In genomic region chr15:66730168-66731014, GRCh38 we compare ENCODE assay signal across 12 cellular contexts. TPM values are rescaled to one million over a fixed set of nuclear protein-coding genes. Genes with fewer than 3 reads are reported as not detected.
DNase-seq lines count a peak whose midpoint lies in the region; ATAC-seq and TF ChIP-seq lines count a peak whose summit lies in the region.
"Had no signal": no experiment of that assay in that cellular context is flagged by ENCODE, and none has a peak within 500 bp of the region (broad histone marks: within the 10 kb centered on the region; RNA-seq: fewer than 3 reads in every experiment).

No MANE protein-coding gene starts in this region.

- TF ChIP-seq EP300 in esophagus muscularis mucosa (IDR thresholded peaks at IDR 0.05), result no peak
- TF ChIP-seq EP300 in sigmoid colon (IDR thresholded peaks at IDR 0.05), result no peak

- H3K9ac ChIP-seq in PC-3 (ENCODE audit: low read length), result no peak overlapping the region

- TF ChIP-seq POLR2A in esophagus muscularis mucosa (IDR thresholded peaks at IDR 0.05; ENCODE audit: low read depth), result no peak
- TF ChIP-seq POLR2A in sigmoid colon (IDR thresholded peaks at IDR 0.05), result no peak

- H3K4me3 ChIP-seq in PC-3 (ENCODE audit: low read length), result no peak overlapping the region
- no peak overlapping the region for H3K4me3 ChIP-seq in esophagus muscularis mucosa
- no peak overlapping the region for H3K4me3 ChIP-seq in sigmoid colon

- WGBS in esophagus muscularis mucosa, result 91% methylated on average over 4 of the region's 4 CpGs
- WGBS in sigmoid colon, 2 donors, result 89% methylated on average over 4 of the region's 4 CpGs

- CTCF ChIA-PET in PC-3 (lab: Charles Lee), result no interaction called here

- H3K9me3 ChIP-seq in PC-3 (ENCODE audit: low read length) (no peaks in the 10 kb centered on the region), esophagus muscularis mucosa (no peaks in the 10 kb centered on the region), sigmoid colon (no peaks in the 10 kb centered on the region)

- no peak overlapping the region for H2AFZ ChIP-seq in PC-3 (ENCODE audit: low read length)

- H3F3A ChIP-seq in PC-3 (ENCODE audit: low read length, unreplicated experiment), result no peaks in the 10 kb centered on the region

- peaks cover 33% of the 10 kb centered on the region for H3K79me2 ChIP-seq in PC-3 (ENCODE audit: low read length)

- peak; percentile 60 for DNase-seq in NK-92 treated with Interleukin-12 subunit alpha and Interleukin-12 subunit beta, amount 100 ng/mL, for 24 hours (lab: John Stamatoyannopoulos, UW)
- DNase-seq in NK-92 (lab: John Stamatoyannopoulos, UW; ENCODE audit: unreplicated experiment), result no peak
- DNase-seq in PC-3, result peak; percentile 49
- DNase-seq in esophagus muscularis mucosa (ENCODE audit: extremely low spot score), result no peak
- DNase-seq in sigmoid colon, result peak; percentile 49
- DNase-seq in activated effector memory CD4-positive, alpha-beta T cell treated with anti-CD3 and anti-CD28 coated beads, Interleukin-2, amount 50 U/mL, for 16 hours, result no peak
- DNase-seq: central memory CD4-positive, alpha-beta T cell; glutamatergic neuron; NCI-H345; SW 1271 had no signal

- H3K36me3 ChIP-seq in PC-3 (ENCODE audit: low read depth, low read length) (no peaks in the 10 kb centered on the region), esophagus muscularis mucosa (peaks cover 0 to 7% (median 0%) of the 10 kb centered on the region in 4 donors), sigmoid colon (no peaks in the 10 kb centered on the region)

- no peaks in the 10 kb centered on the region for H3K9me2 ChIP-seq in PC-3 (replicated peaks; ENCODE audit: low read length)

- BruUV-seq in PC-3 (replicated peaks; lab: Mats Ljungman, UMichigan), result no TSS peak

- no peak overlapping the region for H3K4me2 ChIP-seq in PC-3 (ENCODE audit: low read length)

- H4K20me1 ChIP-seq in PC-3 (ENCODE audit: low read length), result no peaks in the 10 kb centered on the region

- POLR2A ChIA-PET in PC-3 (lab: Charles Lee; ENCODE audit: unreplicated experiment), result no interaction called here

- H3K4me1 ChIP-seq in PC-3 (ENCODE audit: insufficient read depth, low read length) (peaks cover 13% of the 10 kb centered on the region), esophagus muscularis mucosa (peaks cover 35 to 58% (median 45%) of the 10 kb centered on the region in 4 donors), sigmoid colon (peaks cover 0 to 51% (median 40%) of the 10 kb centered on the region in 4 donors)

- TF ChIP-seq CTCF in PC-3 (conservative IDR thresholded peaks at IDR 0.05; ENCODE audit: low read depth, low read length) (no peak), esophagus muscularis mucosa (IDR thresholded peaks at IDR 0.05) (no peak), sigmoid colon (IDR thresholded peaks at IDR 0.05) (no peak)

- ATAC-seq in PC-3 (peak; percentile 62), GM21515 (IDR thresholded peaks at IDR 0.05; ENCODE audit: unreplicated experiment) (no peak), GM18909 (IDR thresholded peaks at IDR 0.05; ENCODE audit: poor library complexity, unreplicated experiment) (no peak)

- intact Hi-C loops in PC-3 (cut with micrococcal nuclease), result no loop called here
- intact Hi-C loops in esophagus muscularis mucosa (cut with DNase I), result no loop called here
- intact Hi-C loops in sigmoid colon (cut with DNase I), result no loop called here

- H3K27ac ChIP-seq in PC-3 (ENCODE audit: low read length), result peak overlapping the region; percentile 19; the same call in 1 of the 2 replicates
- peak overlapping the region in 3 of 4 donors; percentile 68 to 79 (median 71) for H3K27ac ChIP-seq in esophagus muscularis mucosa (replicated peaks in 1 of 4)
- H3K27ac ChIP-seq in sigmoid colon, result peak overlapping the region; percentile 66 to 83 (median 74)

- H3K27me3 ChIP-seq in PC-3 (ENCODE audit: low read length), result no peaks in the 10 kb centered on the region
- H3K27me3 ChIP-seq in esophagus muscularis mucosa, result no peaks in the 10 kb centered on the region
- H3K27me3 ChIP-seq in sigmoid colon, result no peaks in the 10 kb centered on the region

RNA-seq across cellular contexts. Expression of gene SMAD6, which starts 28.4 kb away (rescaled TPM):
- total RNA-seq in PC-3 (2014; rRNA removed), result 19.9 and 21.8 TPM in 2 replicates
- 10 to 100 TPM in 3 of 4 donors, 1 to 10 TPM in 1; 9.4 to 18.9 (median 14.3) TPM for total RNA-seq in esophagus muscularis mucosa
- total RNA-seq in sigmoid colon, result 1 to 10 TPM; 4.8 to 8.0 (median 5.8) TPM
- polyA plus RNA-seq in sigmoid colon, result 1 to 10 TPM; 1.8 to 9.2 (median 1.8) TPM

Comparison
In these comparisons a context has a peak if more than half of its experiments do, and no peak if none do; other contexts are left out.
1. DNase-seq: peak in NK-92 treated with Interleukin-12 subunit alpha and Interleukin-12 subunit beta, amount 100 ng/mL, for 24 hours (single experiment), PC-3 (single experiment) and sigmoid colon (single experiment); none in NK-92 (single experiment), esophagus muscularis mucosa (single experiment) and activated effector memory CD4-positive, alpha-beta T cell treated with anti-CD3 and anti-CD28 coated beads, Interleukin-2, amount 50 U/mL, for 16 hours (single experiment).
2. H3K27ac ChIP-seq: peak in every context shown above with its lines; median percentile 74 in sigmoid colon; 71 in esophagus muscularis mucosa; 19 in PC-3.